Comparison of ENCODE assay signal across 1 cellular context in genomic region chr2:197427986-197428385, GRCh38.
TF ChIP-seq lines count a peak whose summit lies in the region.

No MANE protein-coding gene starts in this region.

TF ChIP-seq in GM12878, 131 proteins besides CTCF, POLR2A, EP300 and RAD21:
- TF ChIP-seq KDM1A (IDR thresholded peaks at IDR 0.05; ENCODE audit: borderline replicate concordance) (no peak), TCF12 (IDR thresholded peaks at IDR 0.05; ENCODE audit: low read depth, low read length) (no peak), RELA (IDR thresholded peaks at IDR 0.05; ENCODE audit: borderline replicate concordance, partially characterized antibody) (no peak), CHD1 (IDR thresholded peaks at IDR 0.05; ENCODE audit: low read depth, low read length) (no peak), IKZF1 (conservative IDR thresholded peaks at IDR 0.05) (no peak), CEBPB (IDR thresholded peaks at IDR 0.05; ENCODE audit: borderline replicate concordance in 1 of 2, low read depth in 2 of 2, low read length in 2 of 2) (no peak), SKIL (IDR thresholded peaks at IDR 0.05; ENCODE audit: low read depth, poor library complexity, severe bottlenecking) (no peak), RBBP5 (conservative IDR thresholded peaks at IDR 0.05) (no peak)
